8 cellular contexts compared by ENCODE assay signal in the genomic region with DNA sequence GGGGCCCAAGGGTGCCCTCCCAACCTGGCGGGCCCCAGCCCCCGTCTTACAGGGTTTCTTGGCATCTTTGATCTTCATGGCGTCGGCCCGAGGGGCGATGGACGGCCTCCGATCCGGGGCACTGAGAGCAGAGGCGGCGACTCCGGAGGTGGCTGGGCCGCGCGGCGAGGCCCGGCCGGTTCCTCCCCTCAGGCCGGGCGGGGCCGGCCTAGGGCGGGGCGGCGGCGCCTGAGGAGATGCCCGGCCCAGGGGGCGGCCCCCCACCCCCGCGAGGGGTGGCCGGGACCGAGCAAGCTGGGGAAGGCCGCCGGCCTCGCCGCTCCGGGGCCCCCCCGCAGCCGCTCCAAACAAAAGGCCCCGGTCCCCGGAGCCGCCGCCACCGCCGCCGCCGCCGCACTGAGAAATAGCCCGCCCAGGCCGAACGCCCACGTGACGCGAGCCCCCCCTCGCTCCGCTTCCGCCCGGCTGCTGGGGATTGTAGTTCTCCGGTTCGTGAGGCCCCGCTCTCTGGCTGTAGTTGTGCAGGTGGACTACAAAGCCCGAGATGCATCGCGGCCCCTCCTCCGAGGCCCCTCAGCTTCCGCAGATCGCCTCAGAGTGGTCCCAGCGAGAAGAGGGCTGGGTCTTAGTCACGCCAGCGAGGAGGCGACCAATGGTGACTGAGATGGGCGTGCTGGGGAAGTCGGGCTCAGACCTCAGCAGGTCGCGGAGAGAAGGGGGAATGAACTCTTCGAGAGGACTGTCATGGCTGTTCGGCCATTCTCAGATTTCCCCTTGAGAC. TPM values are rescaled to one million over a fixed set of nuclear protein-coding genes. Genes with fewer than 3 reads are reported as not detected.
DNase-seq lines count a peak whose midpoint lies in the region; ATAC-seq and TF ChIP-seq lines count a peak whose summit lies in the region.

A gene (minus strand): TSS at position 163 of the 781 bp plus-strand sequence. CDS start 85 bp downstream, at position 78.

- H3K79me2 ChIP-seq in DND-41 (ENCODE audit: insufficient read depth, low read length): peaks cover 55% of the 10 kb centered on the region
- peaks cover 46% of the 10 kb centered on the region for H3K79me2 ChIP-seq in GM23248 (ENCODE audit: insufficient read depth)

- no peak for TF ChIP-seq CTCF in DND-41 (IDR thresholded peaks at IDR 0.05; ENCODE audit: borderline replicate concordance, extremely low read depth, low read length, poor library complexity, severe bottlenecking)
- peak in 1 of 6 experiments; percentile 7 for TF ChIP-seq CTCF in esophagus squamous epithelium (IDR thresholded peaks at IDR 0.05)

- H3K9me3 ChIP-seq in DND-41 (ENCODE audit: insufficient read depth, low read length, severe bottlenecking): no peaks in the 10 kb centered on the region
- H3K9me3 ChIP-seq in GM23248 (ENCODE audit: low read depth): no peaks in the 10 kb centered on the region
- H3K9me3 ChIP-seq in esophagus squamous epithelium: no peaks in the 10 kb centered on the region

- 0 out of 2 replicates have a peak, but pooled peaks cover 5% of the 10 kb centered on the region for H3F3A ChIP-seq in GM23248 (ENCODE audit: insufficient read depth)

- H3K4me3 ChIP-seq in DND-41 (ENCODE audit: low read depth in 1 of 2, low read length in 2 of 2) (peak within 1 kb of the TSS; percentile 95 to 96), GM23248 (peak within 1 kb of the TSS; percentile 95), esophagus squamous epithelium (peak within 1 kb of the TSS; percentile 55 to 95 (median 84))

- TF ChIP-seq POLR2A in esophagus squamous epithelium (IDR thresholded peaks at IDR 0.05): peak in 3 of 4 donors; percentile 66 to 89 (median 79)

- ATAC-seq in DND-41 (ENCODE audit: insufficient read depth, low read depth): peak; percentile 96

- H3K4me2 ChIP-seq in DND-41 (ENCODE audit: insufficient read depth, low read length) (peak within 1 kb of the TSS; percentile 77), GM23248 (ENCODE audit: unreplicated experiment) (peak within 1 kb of the TSS; percentile 97)

- peaks cover 18% of the 10 kb centered on the region for H3K36me3 Mint-ChIP-seq in activated T-helper 1 cell treated with anti-CD3 and anti-CD28 coated beads, Interleukin-12 subunit alpha, Interleukin-12 subunit beta, Interleukin-2, Interleukin-4 antibody, amounts not matched to agents 30 ng/mL and 10 ng/mL and 1 ng/mL, durations not matched to agents 14 hours and 24 hours and 36 hours (ENCODE audit: low read depth)

- H3K4me3 Mint-ChIP-seq in activated T-helper 1 cell treated with anti-CD3 and anti-CD28 coated beads, Interleukin-12 subunit alpha, Interleukin-12 subunit beta, Interleukin-2, Interleukin-4 antibody, amounts not matched to agents 30 ng/mL and 10 ng/mL and 1 ng/mL, durations not matched to agents 14 hours and 24 hours and 36 hours: peak within 1 kb of the TSS; percentile 97

- in situ Hi-C loops in GM23248 (cut with MboI): no loop called here

- peak within 1 kb of the TSS; percentile 96 for H3K27ac Mint-ChIP-seq in activated T-helper 1 cell treated with anti-CD3 and anti-CD28 coated beads, Interleukin-12 subunit alpha, Interleukin-12 subunit beta, Interleukin-2, Interleukin-4 antibody, amounts not matched to agents 30 ng/mL and 10 ng/mL and 1 ng/mL, durations not matched to agents 14 hours and 24 hours and 36 hours

- peaks cover 36% of the 10 kb centered on the region for H3K36me3 ChIP-seq in DND-41 (ENCODE audit: insufficient read depth, low read length)
- no peaks in the 10 kb centered on the region for H3K36me3 ChIP-seq in GM23248 (ENCODE audit: low read depth)
- H3K36me3 ChIP-seq in esophagus squamous epithelium: no peaks in the 10 kb centered on the region

- peak within 1 kb of the TSS; percentile 92 for H2AFZ ChIP-seq in DND-41 (ENCODE audit: low read depth, low read length)
- peak within 1 kb of the TSS; percentile 99 for H2AFZ ChIP-seq in GM23248

- H3K27me3 ChIP-seq in DND-41 (ENCODE audit: insufficient read depth, low read length, poor library complexity) (no peaks in the 10 kb centered on the region), GM23248 (replicated peaks; ENCODE audit: insufficient read depth) (no peaks in the 10 kb centered on the region), esophagus squamous epithelium (no peaks in the 10 kb centered on the region)

- no peaks in the 10 kb centered on the region for H3K9me3 Mint-ChIP-seq in activated T-helper 1 cell treated with anti-CD3 and anti-CD28 coated beads, Interleukin-12 subunit alpha, Interleukin-12 subunit beta, Interleukin-2, Interleukin-4 antibody, amounts not matched to agents 30 ng/mL and 10 ng/mL and 1 ng/mL, durations not matched to agents 14 hours and 24 hours and 36 hours

- H3K9ac ChIP-seq in DND-41 (ENCODE audit: low read depth, low read length) (peak within 1 kb of the TSS; percentile 97), GM23248 (peak within 1 kb of the TSS; percentile 87)

- peaks cover 47% of the 10 kb centered on the region for H4K20me1 ChIP-seq in DND-41 (ENCODE audit: insufficient read depth, low read length)
- peaks cover 10% of the 10 kb centered on the region for H4K20me1 ChIP-seq in GM23248 (ENCODE audit: insufficient read depth)

- DNase-seq in DND-41 (peak; percentile 99), GM23248 (peak; percentile 99), Kasumi-1 (lab: John Stamatoyannopoulos, UW) (peak; percentile 99), RPMI7951 (ENCODE audit: low read depth) (peak; percentile 98), esophagus squamous epithelium (lab: John Stamatoyannopoulos, UW) (peak; percentile 93), myocyte (ENCODE audit: low read depth) (peak; percentile 100)
- peak; percentile 95 for DNase-seq in activated T-helper 1 cell treated with anti-CD3 and anti-CD28 coated beads, Interleukin-12 subunit alpha, Interleukin-12 subunit beta, Interleukin-2, Interleukin-4 antibody, amounts not matched to agents 30 ng/mL and 10 ng/mL and 1 ng/mL, durations not matched to agents 14 hours and 24 hours and 36 hours (ENCODE audit: low spot score)
- DNase-seq in stimulated activated CD8-positive, alpha-beta memory T cell treated with anti-CD3 and anti-CD28 coated beads, Interleukin-7, amount 100 ng/mL, for 48 hours (ENCODE audit: extremely low read depth in 1 of 2, low read depth in 1 of 2): peak; percentile 97

- 1% methylated on average over 30 to 59 of the region's 76 CpGs for WGBS in GM23248 (ENCODE audit: low coverage in 1 of 2, low lambda C conversion rate in 2 of 2, missing lambda C conversion rate in 2 of 2), 2 experiments
- WGBS in esophagus squamous epithelium, 2 donors: 0% methylated on average over 4 of the region's 76 CpGs; no CpG with 5 or more reads in 1 of the 2 donors

- H3K4me1 ChIP-seq in DND-41 (ENCODE audit: insufficient read depth, low read length): peaks cover 34% of the 10 kb centered on the region
- peaks cover 13% of the 10 kb centered on the region; the same call in 1 of the 2 replicates for H3K4me1 ChIP-seq in GM23248 (ENCODE audit: insufficient read depth)
- peaks cover 6 to 41% (median 14%) of the 10 kb centered on the region in 3 donors for H3K4me1 ChIP-seq in esophagus squamous epithelium

- no peaks in the 10 kb centered on the region for H3K9me2 ChIP-seq in GM23248 (ENCODE audit: insufficient read depth)

- H3K27ac ChIP-seq in DND-41 (ENCODE audit: low read length) (peak within 1 kb of the TSS; percentile 97), GM23248 (peak within 1 kb of the TSS; percentile 79), esophagus squamous epithelium (peak within 1 kb of the TSS; percentile 88 to 98 (median 98))

- peaks cover 46% of the 10 kb centered on the region for H3K4me1 Mint-ChIP-seq in activated T-helper 1 cell treated with anti-CD3 and anti-CD28 coated beads, Interleukin-12 subunit alpha, Interleukin-12 subunit beta, Interleukin-2, Interleukin-4 antibody, amounts not matched to agents 30 ng/mL and 10 ng/mL and 1 ng/mL, durations not matched to agents 14 hours and 24 hours and 36 hours (ENCODE audit: low read depth)

- intact Hi-C loops in activated T-helper 1 cell treated with anti-CD3 and anti-CD28 coated beads, Interleukin-12 subunit alpha, Interleukin-12 subunit beta, Interleukin-2, Interleukin-4 antibody, amounts not matched to agents 30 ng/mL and 10 ng/mL and 1 ng/mL, durations not matched to agents 14 hours and 24 hours and 36 hours (cut with micrococcal nuclease): loop anchor here (1.0 to 5.0 kb wide), 7 partner anchors 52 to 1226 kb away; a partner anchor contains a TSS
- intact Hi-C loops in esophagus squamous epithelium (cut with DNase I): no loop called here

- H3K27me3 Mint-ChIP-seq in activated T-helper 1 cell treated with anti-CD3 and anti-CD28 coated beads, Interleukin-12 subunit alpha, Interleukin-12 subunit beta, Interleukin-2, Interleukin-4 antibody, amounts not matched to agents 30 ng/mL and 10 ng/mL and 1 ng/mL, durations not matched to agents 14 hours and 24 hours and 36 hours (ENCODE audit: insufficient read depth): peaks cover 3% of the 10 kb centered on the region

RNA-seq across cellular contexts. Expression of the gene that starts here (rescaled TPM):
- 24.2 TPM in 2 replicates for total RNA-seq in GM23248 (2014; rRNA removed; shearing (Covaris generic))
- 10.3 and 11.8 TPM in 2 replicates for polyA plus RNA-seq in GM23248 (2016; fragmentation: Nextera tagmentation; extraction: Ambion mirVana)
- 24.3 and 27.2 TPM in 2 replicates for total RNA-seq in RPMI7951 (2014; rRNA removed; shearing (Covaris generic))
- 71.4 and 81.5 TPM in 2 replicates for total RNA-seq in activated T-helper 1 cell treated with anti-CD3 and anti-CD28 coated beads, Interleukin-12 subunit alpha, Interleukin-12 subunit beta, Interleukin-2, Interleukin-4 antibody, amounts not matched to agents 30 ng/mL and 10 ng/mL and 1 ng/mL, durations not matched to agents 14 hours and 24 hours and 36 hours
- total RNA-seq in esophagus squamous epithelium (10 to 100 TPM; 24.9 to 40.1 (median 35.4) TPM), myocyte (82.1 and 94.9 TPM in 2 replicates)
- 13.6 TPM for polyA plus RNA-seq in myocyte (2012)

Comparison
In these comparisons a context has a peak if more than half of its experiments do, and no peak if none do; other contexts are left out.
1. Peak in every context shown above with its lines: DNase-seq, ATAC-seq, H3K4me3 ChIP-seq and H3K27ac ChIP-seq.